Comparison of ENCODE assay signal across 8 cellular contexts in genomic region chrX:47560179-47560830, GRCh38. TPM values are rescaled to one million over a fixed set of nuclear protein-coding genes. Genes with fewer than 3 reads are reported as not detected.
DNase-seq lines count a peak whose midpoint lies in the region; ATAC-seq, FAIRE-seq and TF ChIP-seq lines count a peak whose summit lies in the region.

No MANE protein-coding gene starts in this region.

- H3K4me1 Mint-ChIP-seq in activated CD4-positive, alpha-beta T cell treated with anti-CD3 and anti-CD28 coated beads, Interleukin-2, amount 10 ng/mL, durations not matched to agents 7 days and 5 days: peaks cover 39% of the 10 kb centered on the region

- peaks cover 10% of the 10 kb centered on the region for H3K36me3 Mint-ChIP-seq in activated CD4-positive, alpha-beta T cell treated with anti-CD3 and anti-CD28 coated beads, Interleukin-2, amount 10 ng/mL, durations not matched to agents 7 days and 5 days (ENCODE audit: low read depth)
- H3K36me3 Mint-ChIP-seq in activated naive CD4-positive, alpha-beta T cell treated with anti-CD3 and anti-CD28 coated beads, Interleukin-2, amount 50 U/mL, for 72 hours: peaks cover 14 to 16% of the 10 kb centered on the region in 2 donors

- no peak for TF ChIP-seq CTCF in testis (IDR thresholded peaks at IDR 0.05)

- H3K9me3 ChIP-seq in testis: no peaks in the 10 kb centered on the region

- 13 to 17% methylated on average over 13 of the region's 13 CpGs for WGBS in testis, 2 donors

- peak; percentile 58 for FAIRE-seq in islet of Langerhans (lab: Jason Lieb, UNC)

- H3K36me3 ChIP-seq in testis (ENCODE audit: low read depth, missing control alignments): no peaks in the 10 kb centered on the region

- DNase-seq in activated CD4-positive, alpha-beta T cell treated with anti-CD3 and anti-CD28 coated beads, Interleukin-2, amount 10 ng/mL, durations not matched to agents 7 days and 5 days: no peak
- no peak for DNase-seq in activated CD4-positive, alpha-beta T cell treated with anti-CD3 and anti-CD28 coated beads for 4 hours
- no peak for DNase-seq in activated naive CD4-positive, alpha-beta T cell treated with anti-CD3 and anti-CD28 coated beads, Interleukin-2, amount 50 U/mL, for 72 hours (ENCODE audit: low spot score in 2 of 2)
- no peak for DNase-seq in testis
- no peak for DNase-seq in cortex of kidney (lab: John Stamatoyannopoulos, UW)
- no peak for DNase-seq in NCI-H2196 (lab: John Stamatoyannopoulos, UW; ENCODE audit: unreplicated experiment)

- H3K27me3 ChIP-seq in testis: no peaks in the 10 kb centered on the region

- no peaks in the 10 kb centered on the region for H3K4me1 ChIP-seq in testis

- H3K27me3 Mint-ChIP-seq in activated CD4-positive, alpha-beta T cell treated with anti-CD3 and anti-CD28 coated beads, Interleukin-2, amount 10 ng/mL, durations not matched to agents 7 days and 5 days: no peaks in the 10 kb centered on the region

- peak overlapping the region; percentile 99 for H3K27ac Mint-ChIP-seq in activated CD4-positive, alpha-beta T cell treated with anti-CD3 and anti-CD28 coated beads, Interleukin-2, amount 10 ng/mL, durations not matched to agents 7 days and 5 days
- H3K27ac Mint-ChIP-seq in activated naive CD4-positive, alpha-beta T cell treated with anti-CD3 and anti-CD28 coated beads, Interleukin-2, amount 50 U/mL, for 72 hours: peak overlapping the region; percentile 93 to 99

- no peak for TF ChIP-seq POLR2A in testis (IDR thresholded peaks at IDR 0.05)

- peak overlapping the region; percentile 61 to 77 for H3K4me3 ChIP-seq in testis

- intact Hi-C loops in testis (cut with DNase I; ENCODE audit: low total_unique reads): loop anchor here (10.0 kb wide), 1 partner anchor 284 kb away; no protein-coding TSS in a partner anchor

- peak overlapping the region; percentile 97 to 98 for H3K27ac ChIP-seq in testis

- POLR2A ChIA-PET in activated CD4-positive, alpha-beta T cell treated with anti-CD3 and anti-CD28 coated beads, Interleukin-2, amount 10 ng/mL, durations not matched to agents 7 days and 5 days (lab: Charles Lee): no interaction called here

- H3K4me3 Mint-ChIP-seq in activated CD4-positive, alpha-beta T cell treated with anti-CD3 and anti-CD28 coated beads, Interleukin-2, amount 10 ng/mL, durations not matched to agents 7 days and 5 days: peak overlapping the region; percentile 87

- ATAC-seq in activated naive CD4-positive, alpha-beta T cell treated with anti-CD3 and anti-CD28 coated beads, Interleukin-2, amount 50 U/mL, for 72 hours: no peak
- ATAC-seq in HG03280 (IDR thresholded peaks at IDR 0.05; ENCODE audit: unreplicated experiment): no peak

- no peaks in the 10 kb centered on the region for H3K9me3 Mint-ChIP-seq in activated CD4-positive, alpha-beta T cell treated with anti-CD3 and anti-CD28 coated beads, Interleukin-2, amount 10 ng/mL, durations not matched to agents 7 days and 5 days
- no peaks in the 10 kb centered on the region for H3K9me3 Mint-ChIP-seq in activated naive CD4-positive, alpha-beta T cell treated with anti-CD3 and anti-CD28 coated beads, Interleukin-2, amount 50 U/mL, for 72 hours

- CTCF ChIA-PET in activated CD4-positive, alpha-beta T cell treated with anti-CD3 and anti-CD28 coated beads, Interleukin-2, amount 10 ng/mL, durations not matched to agents 7 days and 5 days (lab: Charles Lee): interaction anchor here (0.6 kb wide), 1 partner anchor 13 kb away, joined by 3 read pairs; no protein-coding TSS in a partner anchor

RNA-seq across cellular contexts. Expression of gene ARAF, which starts 0.7 kb away (rescaled TPM):
- total RNA-seq in activated CD4-positive, alpha-beta T cell treated with anti-CD3 and anti-CD28 coated beads, Interleukin-2, amount 10 ng/mL, durations not matched to agents 7 days and 5 days: 10 to 100 TPM; 76.9 to 82.0 TPM
- 10 to 100 TPM; 75.5 to 83.9 TPM for total RNA-seq in activated naive CD4-positive, alpha-beta T cell treated with anti-CD3 and anti-CD28 coated beads, Interleukin-2, amount 50 U/mL, for 72 hours
- total RNA-seq in testis: 10 to 100 TPM; 29.8 to 44.3 TPM
- polyA plus RNA-seq in testis (ENCODE audit: insufficient read depth, low read depth, low replicate concordance): 34.4 TPM

RNA-seq across cellular contexts. Expression of gene TIMP1, which starts 21.9 kb away (rescaled TPM):
- total RNA-seq in activated CD4-positive, alpha-beta T cell treated with anti-CD3 and anti-CD28 coated beads, Interleukin-2, amount 10 ng/mL, durations not matched to agents 7 days and 5 days: 10 to 100 TPM; 81.7 to 97.1 TPM
- 10 to 100 TPM; 26.1 to 32.7 TPM for total RNA-seq in activated naive CD4-positive, alpha-beta T cell treated with anti-CD3 and anti-CD28 coated beads, Interleukin-2, amount 50 U/mL, for 72 hours
- total RNA-seq in testis: 100 to 1,000 TPM; 535 to 995 TPM
- polyA plus RNA-seq in testis (ENCODE audit: insufficient read depth, low read depth, low replicate concordance): 708 TPM

RNA-seq across cellular contexts. Expression of gene SYN1, which starts 59.4 kb away (rescaled TPM):
- total RNA-seq in activated CD4-positive, alpha-beta T cell treated with anti-CD3 and anti-CD28 coated beads, Interleukin-2, amount 10 ng/mL, durations not matched to agents 7 days and 5 days: under 1 TPM; 0.35 TPM
- 1 to 10 TPM in 1 of 2 donors, under 1 TPM in 1; 0.47 to 3.0 TPM for total RNA-seq in activated naive CD4-positive, alpha-beta T cell treated with anti-CD3 and anti-CD28 coated beads, Interleukin-2, amount 50 U/mL, for 72 hours
- total RNA-seq in testis: 1 to 10 TPM; 2.8 to 3.4 TPM
- polyA plus RNA-seq in testis (ENCODE audit: insufficient read depth, low read depth, low replicate concordance): 3.5 TPM

Comparison
In these comparisons a context has a peak if more than half of its experiments do, and no peak if none do; other contexts are left out.
1. RNA of gene TIMP1, which starts 21.9 kb away (total RNA-seq): 535 to 995 TPM in testis; 81.7 to 97.1 TPM in activated CD4-positive, alpha-beta T cell treated with anti-CD3 and anti-CD28 coated beads, Interleukin-2, amount 10 ng/mL, durations not matched to agents 7 days and 5 days and 26.1 to 32.7 TPM in activated naive CD4-positive, alpha-beta T cell treated with anti-CD3 and anti-CD28 coated beads, Interleukin-2, amount 50 U/mL, for 72 hours; every median in the first group is over 4 times any median in the second.